In genomic region chr3:36713904-36714303, GRCh38 we compare ENCODE assay signal across 25 cellular contexts.
"Had no signal": no experiment of that assay in that cellular context is flagged by ENCODE, and none has a peak within 500 bp of the region (broad histone marks: within the 10 kb centered on the region; RNA-seq: fewer than 3 reads in every experiment).

No MANE protein-coding gene starts in this region.

- H3K4me1 ChIP-seq: ascending aorta, breast epithelium, heart left ventricle had no signal

- H3K27me3 ChIP-seq: ascending aorta, breast epithelium, cardiac muscle cell, dorsolateral prefrontal cortex, heart left ventricle had no signal

- H3K4me3 ChIP-seq: ascending aorta, breast epithelium, cardiac muscle cell, coronary artery, dorsolateral prefrontal cortex, heart left ventricle had no signal

- H3K36me3 ChIP-seq: ascending aorta, breast epithelium, cardiac muscle cell, heart left ventricle had no signal

- DNase-seq: activated CD4-positive, alpha-beta memory T cell treated with anti-CD3 and anti-CD28 coated beads for 36 hours; activated CD4-positive, alpha-beta T cell treated with anti-CD3 and anti-CD28 coated beads for 36 hours; activated CD4-positive, alpha-beta T cell treated with anti-CD3 and anti-CD28 coated beads, Interleukin-2, amount 10 ng/mL, durations not matched to agents 24 days and 14 days; activated CD4-positive, CD25-positive, alpha-beta regulatory T cell; activated CD4-positive, CD25-positive, alpha-beta regulatory T cell treated with anti-CD3 and anti-CD28 coated beads, Interleukin-2, amount 50 U/mL, for 72 hours; activated CD8-positive, alpha-beta memory T cell treated with anti-CD3 and anti-CD28 coated beads, Interleukin-2, amount 10 ng/mL, durations not matched to agents 7 days and 5 days; activated CD8-positive, alpha-beta memory T cell treated with anti-CD3 and anti-CD28 coated beads, Interleukin-2, amount 50 U/mL, for 4 hours; activated CD8-positive, alpha-beta T cell treated with anti-CD3 and anti-CD28 coated beads, Interleukin-2, amount 10 ng/mL, durations not matched to agents 7 days and 5 days; activated effector memory CD4-positive, alpha-beta T cell treated with anti-CD3 and anti-CD28 coated beads, Interleukin-2, amount 50 U/mL, for 16 hours; activated naive CD4-positive, alpha-beta T cell treated with anti-CD3 and anti-CD28 coated beads for 36 hours; activated naive CD8-positive, alpha-beta T cell treated with anti-CD3 and anti-CD28 coated beads, Interleukin-2, amount 10 ng/mL, durations not matched to agents 7 days and 5 days; activated T-cell treated with anti-CD3 and anti-CD28 coated beads, Interleukin-2, amount 50 U/mL, for 1 hour; activated T-cell treated with anti-CD3 and anti-CD28 coated beads, Interleukin-2, amount 50 U/mL, for 48 hours; dorsolateral prefrontal cortex; effector memory CD4-positive, alpha-beta T cell; endodermal cell; glutamatergic neuron; heart left ventricle; T-helper 2 cell had no signal

- H3K27ac ChIP-seq: ascending aorta, breast epithelium, cardiac muscle cell, coronary artery, dorsolateral prefrontal cortex, heart left ventricle had no signal

- H3K9me3 ChIP-seq: ascending aorta, breast epithelium, heart left ventricle had no signal

- ATAC-seq: activated CD4-positive, alpha-beta T cell treated with anti-CD3 and anti-CD28 coated beads for 36 hours; activated CD8-positive, alpha-beta memory T cell treated with anti-CD3 and anti-CD28 coated beads, Interleukin-2, amount 10 ng/mL, durations not matched to agents 7 days and 5 days; activated CD8-positive, alpha-beta T cell treated with anti-CD3 and anti-CD28 coated beads, Interleukin-2, amount 10 ng/mL, durations not matched to agents 7 days and 5 days; activated naive CD4-positive, alpha-beta T cell treated with anti-CD3 and anti-CD28 coated beads, Interleukin-2, amount 50 U/mL, for 72 hours; esophagus mucosa; heart left ventricle had no signal
